In genomic region chr9:92325991-92326500, GRCh38 we compare ENCODE assay signal across 8 cellular contexts. TPM values are rescaled to one million over a fixed set of nuclear protein-coding genes. Genes with fewer than 3 reads are reported as not detected.
A peak's percentile ranks its signal among the peaks of the same experiment; 100 is the strongest.
DNase-seq lines count a peak whose midpoint lies in the region; ATAC-seq, FAIRE-seq and TF ChIP-seq lines count a peak whose summit lies in the region.

No MANE protein-coding gene starts in this region.

- H3K4me1 ChIP-seq in heart right ventricle, result peaks cover 5 to 27% (median 19%) of the 10 kb centered on the region in 9 donors
- H3K4me1 ChIP-seq in skeletal muscle tissue (ENCODE audit: control insufficient read depth in 3 of 3, insufficient read depth in 3 of 3, low read length in 3 of 3), result peaks cover 16 to 27% (median 22%) of the 10 kb centered on the region in 3 donors

- H3K36me3 Mint-ChIP-seq in activated B cell treated with CpG ODN at 0.5 μM for 24 hours (ENCODE audit: low read depth), result peaks cover 33% of the 10 kb centered on the region

- no peaks in the 10 kb centered on the region for H3K27me3 Mint-ChIP-seq in activated B cell treated with CpG ODN at 0.5 μM for 24 hours

- WGBS in heart right ventricle, 2 donors, result 1% methylated on average over 30 of the region's 30 CpGs

- H3K4me1 Mint-ChIP-seq in activated B cell treated with CpG ODN at 0.5 μM for 24 hours, result peaks cover 27% of the 10 kb centered on the region

- ATAC-seq in HG03342 (IDR thresholded peaks at IDR 0.05; ENCODE audit: unreplicated experiment) (peak; percentile 2), activated B cell treated with CpG ODN at 0.5 μM for 24 hours (ENCODE audit: low read depth) (peak; percentile 1), heart right ventricle (peak in 1 of 8 donors; percentile 5), HG03135 (IDR thresholded peaks at IDR 0.05; ENCODE audit: unreplicated experiment) (no peak), GM18873 (IDR thresholded peaks at IDR 0.05; ENCODE audit: low FRiP score, unreplicated experiment) (no peak)

- CTCF ChIA-PET in activated B cell treated with CpG ODN at 0.5 μM for 24 hours (lab: Charles Lee), result no interaction called here

- H3K36me3 ChIP-seq in heart right ventricle (peaks cover 0 to 25% (median 10%) of the 10 kb centered on the region in 9 donors), skeletal muscle tissue (ENCODE audit: control insufficient read depth in 3 of 3, insufficient read depth in 3 of 3, low read length in 3 of 3) (peaks cover 3 to 22% (median 10%) of the 10 kb centered on the region in 3 donors)

- peak overlapping the region; percentile 88 to 99 (median 96) for H3K27ac ChIP-seq in heart right ventricle
- H3K27ac ChIP-seq in skeletal muscle tissue (ENCODE audit: low read depth, low read length), result peak overlapping the region; percentile 98

- no peak for FAIRE-seq in GM12892 (lab: Jason Lieb, UNC)

- DNase-seq in GM12892 (ENCODE audit: insufficient read length) (no peak), activated B cell treated with CpG ODN at 0.5 μM for 24 hours (no peak), heart right ventricle (peak in 1 of 2 donors; percentile 7), ureter (ENCODE audit: low spot score) (no peak)

- no peaks in the 10 kb centered on the region for H3K27me3 ChIP-seq in heart right ventricle
- no peaks in the 10 kb centered on the region for H3K27me3 ChIP-seq in skeletal muscle tissue (ENCODE audit: control insufficient read depth in 3 of 3, insufficient read depth in 3 of 3, low read length in 3 of 3)

- TF ChIP-seq CTCF in activated B cell treated with CpG ODN at 0.5 μM for 24 hours (IDR thresholded peaks at IDR 0.05), result no peak
- no peak for TF ChIP-seq CTCF in heart right ventricle (IDR thresholded peaks at IDR 0.05)

- H3K4me3 ChIP-seq in heart right ventricle (peak overlapping the region; percentile 66 to 90 (median 80)), skeletal muscle tissue (ENCODE audit: low read length in 3 of 3) (peak overlapping the region; percentile 81 to 98 (median 93))

- H3K9ac ChIP-seq in skeletal muscle tissue (ENCODE audit: low read depth in 1 of 3, low read length in 3 of 3), result peak overlapping the region; percentile 96 to 100 (median 98)

- no peaks in the 10 kb centered on the region for H3K9me3 Mint-ChIP-seq in activated B cell treated with CpG ODN at 0.5 μM for 24 hours

- peak overlapping the region; percentile 98 for H3K4me3 Mint-ChIP-seq in activated B cell treated with CpG ODN at 0.5 μM for 24 hours

- H3K9me3 ChIP-seq in heart right ventricle, result no peaks in the 10 kb centered on the region
- H3K9me3 ChIP-seq in skeletal muscle tissue (ENCODE audit: control insufficient read depth in 3 of 3, low read length in 3 of 3), result no peaks in the 10 kb centered on the region

- peak overlapping the region; percentile 98 for H3K27ac Mint-ChIP-seq in activated B cell treated with CpG ODN at 0.5 μM for 24 hours

- intact Hi-C loops in activated B cell treated with CpG ODN at 0.5 μM for 24 hours (cut with micrococcal nuclease) (loop anchor here (1.0 to 10.0 kb wide), 9 partner anchors 11 to 611 kb away; partner anchors contain the start of genes IARS1, IPPK, SPTLC1 and ZNF484), heart right ventricle (cut with DNase I) (loop anchor here in 5 of 10 donors (2.0 to 10.0 kb wide), 4 partner anchors 306 to 311 kb away; no protein-coding TSS in a partner anchor)

- POLR2A ChIA-PET in activated B cell treated with CpG ODN at 0.5 μM for 24 hours (lab: Charles Lee), result interaction anchor here (0.6 to 2.2 kb wide), 7 partner anchors 8 to 438 kb away, joined by 3 to 19 read pairs (median 4); partner anchors contain the start of gene IPPK

- TF ChIP-seq POLR2A in GM12892 (IDR thresholded peaks at IDR 0.05; ENCODE audit: low read depth, low read length), result peak; percentile 82

RNA-seq across cellular contexts. Expression of gene CENPP, which starts 0.3 kb away (rescaled TPM):
- polyA plus RNA-seq in GM12892 (2012; ENCODE audit: missing spikeins), result 14.2 TPM
- 5.7 and 5.9 TPM in 2 replicates for total RNA-seq in activated B cell treated with CpG ODN at 0.5 μM for 24 hours
- total RNA-seq in heart right ventricle, result 1 to 10 TPM; 1.3 to 5.2 (median 3.1) TPM
- 1 to 10 TPM; 1.3 to 1.4 TPM for polyA plus RNA-seq in heart right ventricle
- 15.7 TPM for total RNA-seq in skeletal muscle tissue
- 10.6 TPM for total RNA-seq in ureter

RNA-seq across cellular contexts. Expression of gene NOL8, which starts 0.9 kb away (rescaled TPM):
- polyA plus RNA-seq in GM12892 (2012; ENCODE audit: missing spikeins), result 36.9 TPM
- total RNA-seq in activated B cell treated with CpG ODN at 0.5 μM for 24 hours (67.0 and 78.4 TPM in 2 replicates), heart right ventricle (10 to 100 TPM; 12.6 to 19.1 (median 15.0) TPM), skeletal muscle tissue (15.7 TPM), ureter (60.2 TPM)
- 10 to 100 TPM in 1 of 2 donors, 1 to 10 TPM in 1; 9.1 to 27.4 TPM for polyA plus RNA-seq in heart right ventricle

RNA-seq across cellular contexts. Expression of gene IARS1, which starts 32.5 kb away (rescaled TPM):
- polyA plus RNA-seq in GM12892 (2012; ENCODE audit: missing spikeins), result 87.3 TPM
- total RNA-seq in activated B cell treated with CpG ODN at 0.5 μM for 24 hours (176 and 205 TPM in 2 replicates), heart right ventricle (10 to 100 TPM; 48.0 to 79.6 (median 62.7) TPM), skeletal muscle tissue (125 TPM), ureter (269 TPM)
- 10 to 100 TPM in 1 of 2 donors, 1 to 10 TPM in 1; 9.0 to 54.7 TPM for polyA plus RNA-seq in heart right ventricle

Comparison
In these comparisons a context has a peak if more than half of its experiments do, and no peak if none do; other contexts are left out.
1. ATAC-seq: peak in HG03342 (single experiment) and activated B cell treated with CpG ODN at 0.5 μM for 24 hours (single experiment); none in HG03135 (single experiment) and GM18873 (single experiment).